In the genomic region with DNA sequence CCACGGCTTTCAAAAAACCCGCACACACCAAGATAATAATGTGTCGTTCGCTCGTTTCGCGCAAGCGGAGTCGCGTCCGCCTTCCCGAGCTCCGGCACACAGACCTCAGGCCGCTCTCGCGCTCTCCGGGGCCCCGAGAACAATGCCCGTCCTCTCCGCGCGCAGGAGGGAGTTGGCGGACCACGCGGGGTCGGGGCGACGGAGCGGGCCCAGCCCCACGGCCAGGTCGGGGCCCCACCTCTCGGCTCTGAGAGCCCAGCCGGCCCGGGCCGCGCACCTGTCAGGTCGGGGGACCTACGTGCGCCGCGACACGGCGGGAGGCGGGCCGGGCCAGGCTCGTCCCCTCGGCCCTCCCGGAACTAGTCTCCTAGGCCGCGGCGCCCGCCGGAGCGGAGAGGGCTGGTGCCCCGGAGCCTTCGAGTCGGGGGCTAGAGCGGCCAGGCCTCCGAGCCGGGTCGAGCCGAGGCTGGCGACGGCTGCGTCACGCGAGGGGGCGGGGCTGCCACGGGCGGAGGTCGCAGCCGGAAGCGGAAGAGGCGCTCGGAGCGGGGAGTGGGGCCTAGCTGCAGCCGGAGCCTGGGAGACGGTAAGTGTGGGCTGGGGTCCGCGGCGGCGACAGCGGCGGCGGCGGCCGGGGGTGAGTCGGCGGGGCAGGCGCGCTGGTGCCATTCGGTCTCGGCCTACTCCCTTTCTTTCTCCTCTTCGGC, we compare ENCODE assay signal across 1 cellular context.
TF ChIP-seq lines count a peak whose summit lies in the region.

A gene (plus strand): TSS at position 524 of the 707 bp plus-strand sequence. CDS start 3,361 bp downstream, outside the sequence.

TF ChIP-seq in GM12878, 131 proteins besides CTCF, POLR2A, EP300 and RAD21 (continued from another document):
- TF ChIP-seq, protein P1, sequence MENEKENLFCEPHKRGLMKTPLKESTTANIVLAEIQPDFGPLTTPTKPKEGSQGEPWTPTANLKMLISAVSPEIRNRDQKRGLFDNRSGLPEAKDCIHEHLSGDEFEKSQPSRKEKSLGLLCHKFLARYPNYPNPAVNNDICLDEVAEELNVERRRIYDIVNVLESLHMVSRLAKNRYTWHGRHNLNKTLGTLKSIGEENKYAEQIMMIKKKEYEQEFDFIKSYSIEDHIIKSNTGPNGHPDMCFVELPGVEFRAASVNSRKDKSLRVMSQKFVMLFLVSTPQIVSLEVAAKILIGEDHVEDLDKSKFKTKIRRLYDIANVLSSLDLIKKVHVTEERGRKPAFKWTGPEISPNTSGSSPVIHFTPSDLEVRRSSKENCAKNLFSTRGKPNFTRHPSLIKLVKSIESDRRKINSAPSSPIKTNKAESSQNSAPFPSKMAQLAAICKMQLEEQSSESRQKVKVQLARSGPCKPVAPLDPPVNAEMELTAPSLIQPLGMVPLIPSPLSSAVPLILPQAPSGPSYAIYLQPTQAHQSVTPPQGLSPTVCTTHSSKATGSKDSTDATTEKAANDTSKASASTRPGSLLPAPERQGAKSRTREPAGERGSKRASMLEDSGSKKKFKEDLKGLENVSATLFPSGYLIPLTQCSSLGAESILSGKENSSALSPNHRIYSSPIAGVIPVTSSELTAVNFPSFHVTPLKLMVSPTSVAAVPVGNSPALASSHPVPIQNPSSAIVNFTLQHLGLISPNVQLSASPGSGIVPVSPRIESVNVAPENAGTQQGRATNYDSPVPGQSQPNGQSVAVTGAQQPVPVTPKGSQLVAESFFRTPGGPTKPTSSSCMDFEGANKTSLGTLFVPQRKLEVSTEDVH (IDR thresholded peaks at IDR 0.05; ENCODE audit: low read depth, partially characterized antibody), result no peak
- TF ChIP-seq BACH1 (IDR thresholded peaks at IDR 0.05; ENCODE audit: borderline replicate concordance) (peak; percentile 91), STAT3 (IDR thresholded peaks at IDR 0.05; ENCODE audit: low read depth, low read length) (no peak), MYB (IDR thresholded peaks at IDR 0.05; ENCODE audit: borderline replicate concordance, low read depth, low read length) (no peak), KLF5 (IDR thresholded peaks at IDR 0.05; ENCODE audit: partially characterized antibody) (no peak), NRF1 (conservative IDR thresholded peaks at IDR 0.05; ENCODE audit: low read depth, low read length) (no peak), RUNX3 (IDR thresholded peaks at IDR 0.05; ENCODE audit: low read length) (no peak), MEF2B (IDR thresholded peaks at IDR 0.05; ENCODE audit: partially characterized antibody, poor library complexity, severe bottlenecking) (no peak), BRCA1 (IDR thresholded peaks at IDR 0.05; ENCODE audit: low read depth, low read length) (no peak), MEF2A (IDR thresholded peaks at IDR 0.05; ENCODE audit: insufficient read depth, low read depth, low read length) (peak; percentile 73), CBFB (IDR thresholded peaks at IDR 0.05; ENCODE audit: low read depth) (no peak), IRF4 (IDR thresholded peaks at IDR 0.05; ENCODE audit: low read depth, low read length) (no peak), EZH2 (IDR thresholded peaks at IDR 0.05; ENCODE audit: borderline replicate concordance, control insufficient read depth, low read depth, low read length) (no peak)
- TF ChIP-seq, protein P2, sequence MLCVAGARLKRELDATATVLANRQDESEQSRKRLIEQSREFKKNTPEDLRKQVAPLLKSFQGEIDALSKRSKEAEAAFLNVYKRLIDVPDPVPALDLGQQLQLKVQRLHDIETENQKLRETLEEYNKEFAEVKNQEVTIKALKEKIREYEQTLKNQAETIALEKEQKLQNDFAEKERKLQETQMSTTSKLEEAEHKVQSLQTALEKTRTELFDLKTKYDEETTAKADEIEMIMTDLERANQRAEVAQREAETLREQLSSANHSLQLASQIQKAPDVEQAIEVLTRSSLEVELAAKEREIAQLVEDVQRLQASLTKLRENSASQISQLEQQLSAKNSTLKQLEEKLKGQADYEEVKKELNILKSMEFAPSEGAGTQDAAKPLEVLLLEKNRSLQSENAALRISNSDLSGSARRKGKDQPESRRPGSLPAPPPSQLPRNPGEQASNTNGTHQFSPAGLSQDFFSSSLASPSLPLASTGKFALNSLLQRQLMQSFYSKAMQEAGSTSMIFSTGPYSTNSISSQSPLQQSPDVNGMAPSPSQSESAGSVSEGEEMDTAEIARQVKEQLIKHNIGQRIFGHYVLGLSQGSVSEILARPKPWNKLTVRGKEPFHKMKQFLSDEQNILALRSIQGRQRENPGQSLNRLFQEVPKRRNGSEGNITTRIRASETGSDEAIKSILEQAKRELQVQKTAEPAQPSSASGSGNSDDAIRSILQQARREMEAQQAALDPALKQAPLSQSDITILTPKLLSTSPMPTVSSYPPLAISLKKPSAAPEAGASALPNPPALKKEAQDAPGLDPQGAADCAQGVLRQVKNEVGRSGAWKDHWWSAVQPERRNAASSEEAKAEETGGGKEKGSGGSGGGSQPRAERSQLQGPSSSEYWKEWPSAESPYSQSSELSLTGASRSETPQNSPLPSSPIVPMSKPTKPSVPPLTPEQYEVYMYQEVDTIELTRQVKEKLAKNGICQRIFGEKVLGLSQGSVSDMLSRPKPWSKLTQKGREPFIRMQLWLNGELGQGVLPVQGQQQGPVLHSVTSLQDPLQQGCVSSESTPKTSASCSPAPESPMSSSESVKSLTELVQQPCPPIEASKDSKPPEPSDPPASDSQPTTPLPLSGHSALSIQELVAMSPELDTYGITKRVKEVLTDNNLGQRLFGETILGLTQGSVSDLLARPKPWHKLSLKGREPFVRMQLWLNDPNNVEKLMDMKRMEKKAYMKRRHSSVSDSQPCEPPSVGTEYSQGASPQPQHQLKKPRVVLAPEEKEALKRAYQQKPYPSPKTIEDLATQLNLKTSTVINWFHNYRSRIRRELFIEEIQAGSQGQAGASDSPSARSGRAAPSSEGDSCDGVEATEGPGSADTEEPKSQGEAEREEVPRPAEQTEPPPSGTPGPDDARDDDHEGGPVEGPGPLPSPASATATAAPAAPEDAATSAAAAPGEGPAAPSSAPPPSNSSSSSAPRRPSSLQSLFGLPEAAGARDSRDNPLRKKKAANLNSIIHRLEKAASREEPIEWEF (IDR thresholded peaks at IDR 0.05; ENCODE audit: insufficient replicate concordance, low read depth, low read length), result no peak
- TF ChIP-seq, protein P3, sequence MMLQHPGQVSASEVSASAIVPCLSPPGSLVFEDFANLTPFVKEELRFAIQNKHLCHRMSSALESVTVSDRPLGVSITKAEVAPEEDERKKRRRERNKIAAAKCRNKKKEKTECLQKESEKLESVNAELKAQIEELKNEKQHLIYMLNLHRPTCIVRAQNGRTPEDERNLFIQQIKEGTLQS (IDR thresholded peaks at IDR 0.05; ENCODE audit: borderline replicate concordance, extremely low read depth, low read depth, low read length), result no peak
- TF ChIP-seq, protein P4, sequence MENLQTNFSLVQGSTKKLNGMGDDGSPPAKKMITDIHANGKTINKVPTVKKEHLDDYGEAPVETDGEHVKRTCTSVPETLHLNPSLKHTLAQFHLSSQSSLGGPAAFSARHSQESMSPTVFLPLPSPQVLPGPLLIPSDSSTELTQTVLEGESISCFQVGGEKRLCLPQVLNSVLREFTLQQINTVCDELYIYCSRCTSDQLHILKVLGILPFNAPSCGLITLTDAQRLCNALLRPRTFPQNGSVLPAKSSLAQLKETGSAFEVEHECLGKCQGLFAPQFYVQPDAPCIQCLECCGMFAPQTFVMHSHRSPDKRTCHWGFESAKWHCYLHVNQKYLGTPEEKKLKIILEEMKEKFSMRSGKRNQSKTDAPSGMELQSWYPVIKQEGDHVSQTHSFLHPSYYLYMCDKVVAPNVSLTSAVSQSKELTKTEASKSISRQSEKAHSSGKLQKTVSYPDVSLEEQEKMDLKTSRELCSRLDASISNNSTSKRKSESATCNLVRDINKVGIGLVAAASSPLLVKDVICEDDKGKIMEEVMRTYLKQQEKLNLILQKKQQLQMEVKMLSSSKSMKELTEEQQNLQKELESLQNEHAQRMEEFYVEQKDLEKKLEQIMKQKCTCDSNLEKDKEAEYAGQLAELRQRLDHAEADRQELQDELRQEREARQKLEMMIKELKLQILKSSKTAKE (IDR thresholded peaks at IDR 0.05; ENCODE audit: low read depth, poor library complexity, severe bottlenecking), result peak; percentile 8
